8 cellular contexts compared by ENCODE assay signal in genomic region chr13:110138009-110138699, GRCh38.
A peak's percentile ranks its signal among the peaks of the same experiment; 100 is the strongest.
DNase-seq lines count a peak whose midpoint lies in the region; ATAC-seq and TF ChIP-seq lines count a peak whose summit lies in the region.

No MANE protein-coding gene starts in this region.

- H3F3A ChIP-seq in Loucy (ENCODE audit: low read depth), result no peaks in the 10 kb centered on the region

- no peaks in the 10 kb centered on the region for H3K79me2 ChIP-seq in Loucy (ENCODE audit: insufficient read depth, low read length)

- TF ChIP-seq CTCF in Loucy (conservative IDR thresholded peaks at IDR 0.05; ENCODE audit: low read length) (no peak), gastrocnemius medialis (IDR thresholded peaks at IDR 0.05 in 4 of 5, conservative IDR thresholded peaks at IDR 0.05 in 1 of 5) (peak in 2 of 5 experiments; percentile 14 to 17)

- intact Hi-C loops in gastrocnemius medialis (cut with DNase I; ENCODE audit: low total_unique reads), result loop anchor here (1.0 to 10.0 kb wide), 5 partner anchors 28 to 893 kb away; partner anchors contain the start of gene IRS2

- no peaks in the 10 kb centered on the region for H4K20me1 ChIP-seq in Loucy (ENCODE audit: insufficient read depth, low read length, poor library complexity, severe bottlenecking)

- TF ChIP-seq POLR2A in gastrocnemius medialis (IDR thresholded peaks at IDR 0.05), result peak; percentile 55 to 65

- H3K4me1 ChIP-seq in ES-I3 (ENCODE audit: insufficient read depth, low read length), result peaks cover 30% of the 10 kb centered on the region
- H3K4me1 ChIP-seq in Loucy (ENCODE audit: insufficient read depth, low read length, poor library complexity, severe bottlenecking), result no peaks in the 10 kb centered on the region
- peaks cover 26% of the 10 kb centered on the region for H3K4me1 ChIP-seq in iPS-15b (ENCODE audit: control insufficient read depth, insufficient read depth, low read length)
- H3K4me1 ChIP-seq in gastrocnemius medialis, result peaks cover 41 to 43% of the 10 kb centered on the region in 2 donors

- peak; percentile 67 to 68 for ATAC-seq in gastrocnemius medialis

- H3K9me3 ChIP-seq in ES-I3 (ENCODE audit: control insufficient read depth, insufficient read depth, low read length) (no peaks in the 10 kb centered on the region), Loucy (ENCODE audit: insufficient read depth, low read depth, low read length) (no peaks in the 10 kb centered on the region), iPS-15b (ENCODE audit: control insufficient read depth, insufficient read depth, low read length) (no peaks in the 10 kb centered on the region), gastrocnemius medialis (no peaks in the 10 kb centered on the region)

- H3K4me2 ChIP-seq in Loucy (ENCODE audit: low read depth, low read length, poor library complexity, severe bottlenecking), result peak overlapping the region; percentile 81

- no peaks in the 10 kb centered on the region for H3K36me3 ChIP-seq in ES-I3 (ENCODE audit: insufficient read depth, low read length)
- no peaks in the 10 kb centered on the region for H3K36me3 ChIP-seq in H7 (replicated peaks; ENCODE audit: control insufficient read depth, insufficient read depth, low read length)
- no peaks in the 10 kb centered on the region for H3K36me3 ChIP-seq in Loucy (ENCODE audit: insufficient read depth, low read length)
- H3K36me3 ChIP-seq in iPS-15b (ENCODE audit: control insufficient read depth, insufficient read depth, low read length), result no peaks in the 10 kb centered on the region
- no peaks in the 10 kb centered on the region for H3K36me3 ChIP-seq in gastrocnemius medialis

- in situ Hi-C loops in gastrocnemius medialis (cut with MboI; ENCODE audit: low sequenced_read_pairs in 4 of 4), result no loop called here

- no peaks in the 10 kb centered on the region for H3K9me2 ChIP-seq in Loucy (replicated peaks; ENCODE audit: low read depth, low read length)

- DNase-seq in H7 (peak; percentile 91), T-helper 22 cell (ENCODE audit: low read depth) (peak; percentile 38), astrocyte of the hippocampus (ENCODE audit: low read depth, low spot score) (peak; percentile 92), gastrocnemius medialis (peak; percentile 72 to 75), NCI-H2227 treated with DMSO at 0.1 percent for 48 hours (lab: John Stamatoyannopoulos, UW) (no peak)

- H3K9ac ChIP-seq in ES-I3 (ENCODE audit: low read depth, low read length), result peak overlapping the region; percentile 60
- H3K9ac ChIP-seq in Loucy (ENCODE audit: low read depth, low read length, poor library complexity, severe bottlenecking), result peak overlapping the region; percentile 30
- H3K9ac ChIP-seq in iPS-15b (ENCODE audit: low read depth, low read length), result no peak overlapping the region

- H2AFZ ChIP-seq in Loucy (ENCODE audit: low read length), result peak overlapping the region; percentile 86

- H3K4me3 ChIP-seq in H7 (ENCODE audit: insufficient read depth, low read depth, low read length), result peak overlapping the region; percentile 67
- peak overlapping the region; percentile 75 for H3K4me3 ChIP-seq in Loucy (ENCODE audit: low read length, poor library complexity, severe bottlenecking)
- H3K4me3 ChIP-seq in iPS-15b (ENCODE audit: low read depth, low read length), result peak overlapping the region; percentile 50
- peak overlapping the region; percentile 53 to 81 (median 60) for H3K4me3 ChIP-seq in gastrocnemius medialis

- peaks cover 2% of the 10 kb centered on the region; the same call in 1 of the 2 replicates for H3K27me3 ChIP-seq in H7 (ENCODE audit: control insufficient read depth, insufficient read depth, low read length)
- no peaks in the 10 kb centered on the region for H3K27me3 ChIP-seq in Loucy (ENCODE audit: insufficient read depth, low read length, poor library complexity, severe bottlenecking)
- peaks cover 3% of the 10 kb centered on the region for H3K27me3 ChIP-seq in iPS-15b (ENCODE audit: control insufficient read depth, insufficient read depth, low read length)
- no peaks in the 10 kb centered on the region for H3K27me3 ChIP-seq in gastrocnemius medialis

- peak overlapping the region; percentile 85 to 95 (median 89) for H3K27ac ChIP-seq in gastrocnemius medialis
